13 cellular contexts compared by ENCODE assay signal in genomic region chr5:141528401-141528984, GRCh38. TPM values are rescaled to one million over a fixed set of nuclear protein-coding genes. Genes with fewer than 3 reads are reported as not detected.
DNase-seq lines count a peak whose midpoint lies in the region; ATAC-seq, FAIRE-seq and TF ChIP-seq lines count a peak whose summit lies in the region.
"Had no signal": no experiment of that assay in that cellular context is flagged by ENCODE, and none has a peak within 500 bp of the region (broad histone marks: within the 10 kb centered on the region; RNA-seq: fewer than 3 reads in every experiment).

No MANE protein-coding gene starts in this region.

- no peak for FAIRE-seq in HTR-8/SVneo (lab: Jason Lieb, UNC)
- FAIRE-seq: RCC 7860 had no signal

- no peak for ATAC-seq in natural killer cell

- TF ChIP-seq CTCF in esophagus muscularis mucosa (IDR thresholded peaks at IDR 0.05) (no peak), natural killer cell (IDR thresholded peaks at IDR 0.05) (no peak), vagina (IDR thresholded peaks at IDR 0.05) (no peak)

- H3K27me3 ChIP-seq in esophagus muscularis mucosa (no peaks in the 10 kb centered on the region), vagina (no peaks in the 10 kb centered on the region)
- H3K27me3 ChIP-seq: BE2C had no signal

- no peaks in the 10 kb centered on the region for H3K9me3 Mint-ChIP-seq in activated naive CD4-positive, alpha-beta T cell treated with anti-CD3 and anti-CD28 coated beads, Interleukin-2, amount 50 U/mL, for 24 hours
- no peaks in the 10 kb centered on the region for H3K9me3 Mint-ChIP-seq in activated naive CD4-positive, alpha-beta T cell treated with anti-CD3 and anti-CD28 coated beads, Interleukin-2, amount 10 ng/mL, durations not matched to agents 7 days and 5 days
- no peaks in the 10 kb centered on the region for H3K9me3 Mint-ChIP-seq in natural killer cell
- H3K9me3 Mint-ChIP-seq: endodermal cell had no signal

- H3K9me3 ChIP-seq in esophagus muscularis mucosa (no peaks in the 10 kb centered on the region), vagina (no peaks in the 10 kb centered on the region)
- H3K9me3 ChIP-seq: BE2C had no signal

- H3K36me3 Mint-ChIP-seq in activated naive CD4-positive, alpha-beta T cell treated with anti-CD3 and anti-CD28 coated beads, Interleukin-2, amount 50 U/mL, for 24 hours, result peaks cover 20% of the 10 kb centered on the region
- H3K36me3 Mint-ChIP-seq in activated naive CD4-positive, alpha-beta T cell treated with anti-CD3 and anti-CD28 coated beads, Interleukin-2, amount 10 ng/mL, durations not matched to agents 7 days and 5 days, result peaks cover 49% of the 10 kb centered on the region
- H3K36me3 Mint-ChIP-seq in natural killer cell, result peaks cover 30% of the 10 kb centered on the region

- H3K4me3 Mint-ChIP-seq in activated naive CD4-positive, alpha-beta T cell treated with anti-CD3 and anti-CD28 coated beads, Interleukin-2, amount 50 U/mL, for 24 hours, result no peak overlapping the region
- no peak overlapping the region for H3K4me3 Mint-ChIP-seq in activated naive CD4-positive, alpha-beta T cell treated with anti-CD3 and anti-CD28 coated beads, Interleukin-2, amount 10 ng/mL, durations not matched to agents 7 days and 5 days
- no peak overlapping the region for H3K4me3 Mint-ChIP-seq in natural killer cell
- H3K4me3 Mint-ChIP-seq: endodermal cell had no signal

- H3K4me3 ChIP-seq in esophagus muscularis mucosa, result peak overlapping the region in 1 of 4 donors; percentile 1
- no peak overlapping the region for H3K4me3 ChIP-seq in vagina

- H3K27ac ChIP-seq in esophagus muscularis mucosa (replicated peaks in 1 of 4) (peak overlapping the region; percentile 73 to 83 (median 82)), vagina (peak overlapping the region; percentile 78)

- H3K36me3 ChIP-seq in esophagus muscularis mucosa, result peaks cover 0 to 67% (median 26%) of the 10 kb centered on the region in 4 donors
- peaks cover 0 to 35% of the 10 kb centered on the region in 2 donors for H3K36me3 ChIP-seq in vagina

- H3K27me3 Mint-ChIP-seq in activated naive CD4-positive, alpha-beta T cell treated with anti-CD3 and anti-CD28 coated beads, Interleukin-2, amount 50 U/mL, for 24 hours, result no peaks in the 10 kb centered on the region
- H3K27me3 Mint-ChIP-seq in activated naive CD4-positive, alpha-beta T cell treated with anti-CD3 and anti-CD28 coated beads, Interleukin-2, amount 10 ng/mL, durations not matched to agents 7 days and 5 days, result no peaks in the 10 kb centered on the region
- H3K27me3 Mint-ChIP-seq in natural killer cell (ENCODE audit: low read depth in 2 of 2), result no peaks in the 10 kb centered on the region

- DNase-seq in activated naive CD4-positive, alpha-beta T cell treated with anti-CD3 and anti-CD28 coated beads, Interleukin-2, amount 10 ng/mL, durations not matched to agents 7 days and 5 days, result no peak
- peak; percentile 94 for DNase-seq in esophagus muscularis mucosa (ENCODE audit: extremely low spot score)
- no peak for DNase-seq in natural killer cell
- DNase-seq in vagina (ENCODE audit: extremely low spot score in 2 of 2), result peak in 1 of 2 donors; percentile 55
- DNase-seq in NCI-H2227 treated with DMSO at 0.1 percent for 48 hours (lab: John Stamatoyannopoulos, UW), result no peak
- no peak for DNase-seq in HTR-8/SVneo (ENCODE audit: insufficient read length, low spot score)
- no peak for DNase-seq in HT-29 (ENCODE audit: low spot score)
- DNase-seq: activated CD4-positive, alpha-beta T cell treated with anti-CD3 and anti-CD28 coated beads, Interleukin-2, amount 50 U/mL, for 4 hours; BE2C; endodermal cell had no signal

- TF ChIP-seq EP300 in esophagus muscularis mucosa (IDR thresholded peaks at IDR 0.05), result peak; percentile 1

- H3K4me1 Mint-ChIP-seq in activated naive CD4-positive, alpha-beta T cell treated with anti-CD3 and anti-CD28 coated beads, Interleukin-2, amount 50 U/mL, for 24 hours, result peaks cover 18% of the 10 kb centered on the region
- H3K4me1 Mint-ChIP-seq in activated naive CD4-positive, alpha-beta T cell treated with anti-CD3 and anti-CD28 coated beads, Interleukin-2, amount 10 ng/mL, durations not matched to agents 7 days and 5 days, result no peaks in the 10 kb centered on the region
- peaks cover 11 to 23% of the 10 kb centered on the region in 2 donors for H3K4me1 Mint-ChIP-seq in natural killer cell

- 68% methylated on average over 10 of the region's 10 CpGs for WGBS in esophagus muscularis mucosa

- CTCF ChIA-PET in activated naive CD4-positive, alpha-beta T cell treated with anti-CD3 and anti-CD28 coated beads, Interleukin-2, amount 10 ng/mL, durations not matched to agents 7 days and 5 days (lab: Charles Lee), result interaction anchor here (1.1 to 2.8 kb wide), 2 partner anchors 15 to 27 kb away, joined by 3 to 15 read pairs; no protein-coding TSS in a partner anchor

- no peak for TF ChIP-seq POLR2A in esophagus muscularis mucosa (IDR thresholded peaks at IDR 0.05; ENCODE audit: low read depth)
- no peak for TF ChIP-seq POLR2A in vagina (IDR thresholded peaks at IDR 0.05)

- H3K27ac Mint-ChIP-seq in activated naive CD4-positive, alpha-beta T cell treated with anti-CD3 and anti-CD28 coated beads, Interleukin-2, amount 50 U/mL, for 24 hours, result peak overlapping the region; percentile 91
- no peak overlapping the region for H3K27ac Mint-ChIP-seq in activated naive CD4-positive, alpha-beta T cell treated with anti-CD3 and anti-CD28 coated beads, Interleukin-2, amount 10 ng/mL, durations not matched to agents 7 days and 5 days
- peak overlapping the region; percentile 35 to 61 for H3K27ac Mint-ChIP-seq in natural killer cell
- H3K27ac Mint-ChIP-seq: endodermal cell had no signal

- peaks cover 43 to 63% (median 51%) of the 10 kb centered on the region in 4 donors for H3K4me1 ChIP-seq in esophagus muscularis mucosa
- H3K4me1 ChIP-seq in vagina, result peaks cover 44% of the 10 kb centered on the region

- intact Hi-C loops in esophagus muscularis mucosa (cut with DNase I) (loop anchor here (10.0 kb wide), 1 partner anchor 114 kb away; the partner anchor contains the start of genes PCDHGA10 and PCDHGB7), natural killer cell (cut with micrococcal nuclease) (no loop called here), vagina (cut with DNase I) (loop anchor here (5.0 to 10.0 kb wide), 2 partner anchors 34 to 114 kb away; partner anchors contain the start of genes PCDHGA10 and PCDHGB7)

RNA-seq across cellular contexts. Expression of gene PCDHGC5, which starts 39.6 kb away (rescaled TPM):
- total RNA-seq in esophagus muscularis mucosa, result 1 to 10 TPM in 3 of 4 donors, under 1 TPM in 1; 0.71 to 3.7 (median 1.4) TPM
- under 1 TPM; 0.31 to 0.97 (median 0.50) TPM for total RNA-seq in natural killer cell
- 3.4 TPM for total RNA-seq in vagina
- total RNA-seq in HT-29 (2014; rRNA removed; shearing (Covaris generic)), result 0.61 TPM in 1 of 2 replicates, not detected in the other
- total RNA-seq: mononuclear cell had no signal

RNA-seq across cellular contexts. Expression of gene PCDHGC4, which starts 43.7 kb away (rescaled TPM):
- 1 to 10 TPM in 3 of 4 donors, under 1 TPM in 1; 0.91 to 3.3 (median 2.0) TPM for total RNA-seq in esophagus muscularis mucosa
- under 1 TPM; 0.31 to 0.84 (median 0.45) TPM for total RNA-seq in natural killer cell
- 4.9 TPM for total RNA-seq in vagina
- 1.7 TPM in 1 of 2 replicates, not detected in the other for total RNA-seq in HT-29 (2014; rRNA removed; shearing (Covaris generic))

RNA-seq across cellular contexts. Expression of gene PCDHGC3, which starts 52.7 kb away (rescaled TPM):
- total RNA-seq in esophagus muscularis mucosa (10 to 100 TPM; 56.5 to 81.1 (median 65.5) TPM), natural killer cell (1 to 10 TPM in 1 of 3 donors, under 1 TPM in 2; 0.68 to 1.5 (median 0.75) TPM), vagina (78.3 TPM)
- total RNA-seq in HT-29 (2014; rRNA removed; shearing (Covaris generic)), result 1.8 and 2.1 TPM in 2 replicates

Comparison
In these comparisons a context has a peak if more than half of its experiments do, and no peak if none do; other contexts are left out.
1. RNA of gene PCDHGC3, which starts 52.7 kb away (total RNA-seq): 78.3 TPM in vagina (single experiment) and 56.5 to 81.1 TPM in esophagus muscularis mucosa; 1.8 to 2.1 TPM in HT-29 and 0.68 to 1.5 TPM in natural killer cell; every median in the first group is over 10 times any median in the second.